Comparison of ENCODE assay signal across 9 cellular contexts in genomic region chr10:69406302-69406811, GRCh38. TPM values are rescaled to one million over a fixed set of nuclear protein-coding genes. Genes with fewer than 3 reads are reported as not detected.
DNase-seq lines count a peak whose midpoint lies in the region; ATAC-seq, FAIRE-seq and TF ChIP-seq lines count a peak whose summit lies in the region.
"Had no signal": no experiment of that assay in that cellular context is flagged by ENCODE, and none has a peak within 500 bp of the region (broad histone marks: within the 10 kb centered on the region; RNA-seq: fewer than 3 reads in every experiment).

No MANE protein-coding gene starts in this region.

- TF ChIP-seq CTCF in choroid plexus epithelial cell (conservative IDR thresholded peaks at IDR 0.05; ENCODE audit: low read depth, low read length), result no peak
- TF ChIP-seq CTCF in left lung (IDR thresholded peaks at IDR 0.05), result no peak
- no peak for TF ChIP-seq CTCF in thoracic aorta (IDR thresholded peaks at IDR 0.05)
- no peak for TF ChIP-seq CTCF in D721Med (IDR thresholded peaks at IDR 0.05; ENCODE audit: insufficient read depth, missing control alignments)

- H3K9me3 Mint-ChIP-seq in activated CD4-positive, alpha-beta T cell treated with anti-CD3 and anti-CD28 coated beads for 36 hours (ENCODE audit: low read depth), result no peaks in the 10 kb centered on the region

- H3K27me3 ChIP-seq in left lung (no peaks in the 10 kb centered on the region), thoracic aorta (replicated peaks; ENCODE audit: insufficient read depth) (no peaks in the 10 kb centered on the region)
- H3K27me3 ChIP-seq: body of pancreas had no signal

- no peaks in the 10 kb centered on the region for H3K27me3 Mint-ChIP-seq in activated CD4-positive, alpha-beta T cell treated with anti-CD3 and anti-CD28 coated beads for 36 hours

- H3K4me3 Mint-ChIP-seq in activated CD4-positive, alpha-beta T cell treated with anti-CD3 and anti-CD28 coated beads for 36 hours, result no peak overlapping the region

- CTCF ChIA-PET in activated CD4-positive, alpha-beta T cell treated with anti-CD3 and anti-CD28 coated beads for 36 hours (lab: Charles Lee), result interaction anchor here (0.7 to 3.8 kb wide), 12 partner anchors 10 to 282 kb away, joined by 3 to 15 read pairs (median 5); no protein-coding TSS in a partner anchor

- no peak for ATAC-seq in activated CD4-positive, alpha-beta T cell treated with anti-CD3 and anti-CD28 coated beads for 36 hours
- ATAC-seq in left lung, result no peak
- ATAC-seq in thoracic aorta (ENCODE audit: insufficient number of reproducible peaks, low FRiP score, low read depth), result peak; percentile 16
- no peak for ATAC-seq in HG02884 (IDR thresholded peaks at IDR 0.05; ENCODE audit: unreplicated experiment)
- ATAC-seq: body of pancreas had no signal

- H3K36me3 ChIP-seq in left lung (peaks cover 0 to 31% of the 10 kb centered on the region in 2 donors), thoracic aorta (peaks cover 9% of the 10 kb centered on the region)

- peaks cover 7 to 40% of the 10 kb centered on the region in 2 donors for H3K4me1 ChIP-seq in left lung
- H3K4me1 ChIP-seq in thoracic aorta (ENCODE audit: control insufficient read depth in 1 of 2, low read depth in 2 of 2), result peaks cover 18 to 45% of the 10 kb centered on the region in 2 donors

- intact Hi-C loops in activated CD4-positive, alpha-beta T cell treated with anti-CD3 and anti-CD28 coated beads for 36 hours (cut with DNase I, micrococcal nuclease), result loop anchor here in 1 of 2 experiments (5.0 to 10.0 kb wide), 3 partner anchors 169 to 402 kb away; partner anchors contain the start of gene FAM241B
- intact Hi-C loops in left lung (cut with DNase I), result no loop called here

- peaks cover 11% of the 10 kb centered on the region for H3K4me1 Mint-ChIP-seq in activated CD4-positive, alpha-beta T cell treated with anti-CD3 and anti-CD28 coated beads for 36 hours

- peak overlapping the region; percentile 53 for H3K27ac Mint-ChIP-seq in activated CD4-positive, alpha-beta T cell treated with anti-CD3 and anti-CD28 coated beads for 36 hours

- FAIRE-seq in D721Med (lab: Jason Lieb, UNC), result no peak

- H3K4me3 ChIP-seq in choroid plexus epithelial cell (ENCODE audit: low read depth, low read length) (no peak overlapping the region), left lung (no peak overlapping the region), thoracic aorta (no peak overlapping the region)
- H3K4me3 ChIP-seq: body of pancreas had no signal

- H3K27ac ChIP-seq in left lung, result peak overlapping the region; percentile 11 to 13
- H3K27ac ChIP-seq in thoracic aorta, result peak overlapping the region; percentile 74 to 85

- DNase-seq in activated CD4-positive, alpha-beta T cell treated with anti-CD3 and anti-CD28 coated beads for 36 hours, result peak; percentile 35
- DNase-seq in activated CD4-positive, alpha-beta T cell treated with anti-CD3 and anti-CD28 coated beads for 1 hour, result no peak
- DNase-seq in choroid plexus epithelial cell (ENCODE audit: low read depth) (peak; percentile 60), left lung (no peak), thoracic aorta (ENCODE audit: low spot score) (no peak), LoVo (ENCODE audit: low spot score) (no peak), D721Med (ENCODE audit: insufficient read length, low spot score) (no peak)

- peaks cover 22% of the 10 kb centered on the region for H3K36me3 Mint-ChIP-seq in activated CD4-positive, alpha-beta T cell treated with anti-CD3 and anti-CD28 coated beads for 36 hours (ENCODE audit: low read depth)

- POLR2A ChIA-PET in activated CD4-positive, alpha-beta T cell treated with anti-CD3 and anti-CD28 coated beads for 36 hours (lab: Charles Lee), result no interaction called here

- no peaks in the 10 kb centered on the region for H3K9me3 ChIP-seq in left lung
- no peaks in the 10 kb centered on the region for H3K9me3 ChIP-seq in thoracic aorta
- H3K9me3 ChIP-seq: body of pancreas had no signal

RNA-seq across cellular contexts. Expression of gene TACR2, which starts 10.4 kb away (rescaled TPM):
- not detected for total RNA-seq in activated CD4-positive, alpha-beta T cell treated with anti-CD3 and anti-CD28 coated beads for 36 hours
- total RNA-seq in left lung (under 1 TPM; 0.31 to 0.55 TPM), thoracic aorta (under 1 TPM in 1 of 2 donors, not detected in 1; 0.27 TPM)

RNA-seq across cellular contexts. Expression of gene TSPAN15, which starts 44.9 kb away (rescaled TPM):
- total RNA-seq in activated CD4-positive, alpha-beta T cell treated with anti-CD3 and anti-CD28 coated beads for 36 hours, result under 1 TPM; 0.85 to 0.91 TPM
- total RNA-seq in left lung (10 to 100 TPM; 52.4 to 67.9 TPM), thoracic aorta (1 to 10 TPM; 4.7 to 9.9 TPM)

Comparison
In these comparisons a context has a peak if more than half of its experiments do, and no peak if none do; other contexts are left out.
1. DNase-seq: peak in activated CD4-positive, alpha-beta T cell treated with anti-CD3 and anti-CD28 coated beads for 36 hours (single experiment) and choroid plexus epithelial cell (single experiment); none in activated CD4-positive, alpha-beta T cell treated with anti-CD3 and anti-CD28 coated beads for 1 hour (single experiment), left lung (0 of 2), thoracic aorta (single experiment), LoVo (single experiment) and D721Med (single experiment).
2. RNA of gene TSPAN15, which starts 44.9 kb away (total RNA-seq): 52.4 to 67.9 TPM in left lung; 4.7 to 9.9 TPM in thoracic aorta and 0.85 to 0.91 TPM in activated CD4-positive, alpha-beta T cell treated with anti-CD3 and anti-CD28 coated beads for 36 hours; every median in the first group is over 4 times any median in the second.